Comparison of ENCODE assay signal across 32 cellular contexts in the genomic region with DNA sequence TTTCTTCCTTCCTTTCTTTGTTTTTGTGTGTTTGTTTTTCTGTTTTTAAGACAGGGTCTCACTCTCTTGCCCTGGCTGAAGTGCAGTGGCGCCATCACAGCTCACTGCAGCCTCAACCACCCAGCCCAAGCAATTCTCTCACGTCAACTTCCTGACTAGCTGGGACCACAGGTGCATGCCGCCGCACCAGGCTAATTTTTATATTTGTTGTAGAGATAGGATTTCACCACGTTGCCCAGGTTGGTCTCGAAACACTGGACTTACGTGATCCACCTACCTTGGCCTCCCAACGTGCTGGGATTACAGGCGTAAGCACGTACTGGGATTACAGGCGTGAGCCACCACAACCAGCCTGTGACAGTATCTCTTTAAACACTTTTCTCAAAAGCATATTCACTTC.
"Had no signal": no experiment of that assay in that cellular context is flagged by ENCODE, and none has a peak within 500 bp of the region (broad histone marks: within the 10 kb centered on the region; RNA-seq: fewer than 3 reads in every experiment).

No MANE protein-coding gene starts in this region.

- H3K9me3 Mint-ChIP-seq: nephron progenitor cell; neural progenitor cell; stimulated activated naive B cell treated with anti-CD40 and anti-IgM and Interleukin-4, amounts not matched to agents 10 μg/mL and 1 μg/mL and 100 μg/mL, for 72 hours had no signal

- H3K36me3 Mint-ChIP-seq: immature natural killer cell; mesothelial cell of epicardium; naive B cell; natural killer cell; neural progenitor cell; stimulated activated naive B cell treated with anti-CD40 and anti-IgM and Interleukin-4, amounts not matched to agents 10 μg/mL and 1 μg/mL and 100 μg/mL, for 72 hours had no signal

- H3K27me3 Mint-ChIP-seq: naive B cell; progenitor cell of endocrine pancreas; stimulated activated naive B cell treated with anti-CD40 and anti-IgM and Interleukin-4, amounts not matched to agents 10 μg/mL and 1 μg/mL and 100 μg/mL, for 72 hours had no signal

- H3K4me2 ChIP-seq: neural progenitor cell had no signal

- H3K9me3 ChIP-seq: left lung, lower lobe of right lung, neutrophil, right atrium auricular region, stomach, testis, thyroid gland, transverse colon, upper lobe of left lung, vagina had no signal

- H3K27ac ChIP-seq: left lung, lower lobe of right lung, neural progenitor cell, neutrophil, parathyroid adenoma, right atrium auricular region, skin epidermis, stomach, testis, thyroid gland, transverse colon, upper lobe of left lung, vagina had no signal

- H3K27me3 ChIP-seq: left lung, neural progenitor cell, neutrophil, right atrium auricular region, stomach, testis, thyroid gland, transverse colon, upper lobe of left lung, vagina had no signal

- DNase-seq: hypothalamus; immature natural killer cell; kidney; left colon; left lung; lower lobe of right lung; mammary epithelial cell; mesenchymal stem cell; naive B cell; natural killer cell; nephron progenitor cell; occipital lobe; stimulated activated CD4-positive, alpha-beta T cell treated with anti-CD3 and anti-CD28 coated beads, Interleukin-12 subunit alpha, Interleukin-12 subunit beta, amount 100 ng/mL, for 4 hours; stimulated activated CD4-positive, alpha-beta T cell treated with anti-CD3 and anti-CD28 coated beads, Interleukin-15, amount 100 ng/mL, for 24 hours; stimulated activated CD4-positive, alpha-beta T cell treated with anti-CD3 and anti-CD28 coated beads, Interleukin-2, amount 100 ng/mL, for 24 hours; stimulated activated CD4-positive, alpha-beta T cell treated with anti-CD3 and anti-CD28 coated beads, Interleukin-4, amount 100 ng/mL, for 1 hour; stimulated activated naive B cell treated with anti-CD40 and anti-IgM and Interleukin-4, amounts not matched to agents 10 μg/mL and 1 μg/mL and 100 μg/mL, for 72 hours; stimulated activated naive CD8-positive, alpha-beta T cell treated with anti-CD3 and anti-CD28 coated beads, Interleukin-15, Interleukin-2, amounts not matched to agents 100 U/mL and 50 U/mL, for 24 hours; stomach; testis; transverse colon; upper lobe of left lung had no signal

- ATAC-seq: left colon; left lung; lower lobe of right lung; natural killer cell; sciatic nerve; stimulated activated naive B cell treated with anti-CD40 and anti-IgM and Interleukin-4, amounts not matched to agents 10 μg/mL and 1 μg/mL and 100 μg/mL, for 72 hours; stimulated activated naive CD8-positive, alpha-beta T cell treated with anti-CD3 and anti-CD28 coated beads, Interleukin-15, Interleukin-2, amounts not matched to agents 100 U/mL and 50 U/mL, for 24 hours had no signal

- H3K4me3 ChIP-seq: left lung, lower lobe of right lung, neural progenitor cell, right atrium auricular region, skin epidermis, stomach, testis, thyroid gland, transverse colon, upper lobe of left lung, vagina had no signal

- H3K27ac Mint-ChIP-seq: immature natural killer cell; mesothelial cell of epicardium; naive B cell; natural killer cell; nephron progenitor cell; neural progenitor cell; progenitor cell of endocrine pancreas; stimulated activated naive B cell treated with anti-CD40 and anti-IgM and Interleukin-4, amounts not matched to agents 10 μg/mL and 1 μg/mL and 100 μg/mL, for 72 hours had no signal

- H3K4me3 Mint-ChIP-seq: immature natural killer cell; mesothelial cell of epicardium; naive B cell; natural killer cell; nephron progenitor cell; neural progenitor cell; stimulated activated naive B cell treated with anti-CD40 and anti-IgM and Interleukin-4, amounts not matched to agents 10 μg/mL and 1 μg/mL and 100 μg/mL, for 72 hours had no signal

- H2AFZ ChIP-seq: neural progenitor cell, parathyroid adenoma had no signal

- H3K4me1 Mint-ChIP-seq: nephron progenitor cell, neural progenitor cell had no signal

- H3K4me1 ChIP-seq: left lung, lower lobe of right lung, neural progenitor cell, parathyroid adenoma, right atrium auricular region, stomach, testis, thyroid gland, transverse colon, upper lobe of left lung had no signal

- H3K9ac ChIP-seq: neural progenitor cell, parathyroid adenoma had no signal

- H3K36me3 ChIP-seq: left lung, lower lobe of right lung, neural progenitor cell, neutrophil, right atrium auricular region, stomach, thyroid gland, transverse colon, upper lobe of left lung, vagina had no signal
